Comparison of ENCODE assay signal across 8 cellular contexts in the genomic region with DNA sequence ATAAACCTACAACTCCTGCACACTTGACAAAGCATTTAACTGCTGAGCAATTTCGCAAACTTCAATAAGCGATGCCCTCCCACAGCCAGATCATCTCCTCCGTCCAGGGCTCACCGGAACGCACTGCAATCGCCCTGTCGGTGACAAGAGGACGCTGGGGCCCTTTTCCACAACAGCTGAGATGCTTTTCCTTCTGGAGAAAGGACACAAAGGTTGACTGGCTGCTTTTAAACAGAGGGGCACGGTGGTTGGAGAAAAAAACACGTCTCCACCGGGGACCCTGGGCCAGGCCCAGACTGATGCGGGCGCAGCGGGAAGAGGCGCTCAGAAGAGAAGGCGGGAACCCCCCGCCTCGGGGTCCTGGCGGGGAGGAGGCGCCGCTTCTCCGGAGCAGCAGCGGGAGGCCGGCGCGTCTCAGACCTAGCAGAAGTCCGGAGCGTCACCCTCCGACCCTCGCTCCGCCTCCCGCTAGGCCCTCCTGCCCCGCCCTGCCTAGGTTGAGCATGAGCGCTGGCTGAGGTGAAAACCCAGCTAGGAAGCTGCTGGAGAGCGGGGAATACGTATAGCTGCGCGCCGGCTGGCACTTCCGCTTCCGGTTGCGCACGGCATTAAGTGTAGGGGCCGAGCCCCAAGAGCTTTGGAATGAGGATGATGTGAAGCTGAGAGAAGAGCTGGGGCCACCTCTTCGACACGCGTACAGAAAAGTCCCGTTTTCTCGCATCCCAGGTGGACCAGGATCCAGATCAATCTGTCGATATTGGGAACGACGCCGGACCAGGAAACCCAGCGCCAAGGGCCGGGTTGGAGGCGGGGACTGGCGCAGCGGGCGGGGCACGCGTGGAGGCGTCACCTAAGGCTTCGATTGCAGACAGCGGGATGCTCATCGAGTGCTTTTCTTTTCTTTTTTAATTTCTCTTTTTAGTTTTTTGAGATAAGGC. TPM values are rescaled to one million over a fixed set of nuclear protein-coding genes. Genes with fewer than 3 reads are reported as not detected.
DNase-seq lines count a peak whose midpoint lies in the region; ATAC-seq and TF ChIP-seq lines count a peak whose summit lies in the region.

A gene (minus strand): TSS at position 564 of the 938 bp plus-strand sequence. CDS start 3,788 bp downstream, outside the sequence.

- H3K27ac Mint-ChIP-seq in naive thymus-derived CD8-positive, alpha-beta T cell = peak within 1 kb of the TSS; percentile 91 to 100 (median 99)
- H3K27ac Mint-ChIP-seq in stimulated activated naive B cell treated with anti-CD40 and anti-IgM and Interleukin-4, amounts not matched to agents 10 μg/mL and 1 μg/mL and 100 μg/mL, for 72 hours = peak within 1 kb of the TSS; percentile 99

- no peaks in the 10 kb centered on the region for H4K20me1 ChIP-seq in DOHH2 (ENCODE audit: control insufficient read depth, insufficient read depth, low read depth, low read length)

- peaks cover 14% of the 10 kb centered on the region for H3K79me2 ChIP-seq in DOHH2 (ENCODE audit: control insufficient read depth, low read length)

- peaks cover 1% of the 10 kb centered on the region; the same call in 1 of the 2 replicates for H3K9me3 ChIP-seq in DOHH2 (ENCODE audit: control insufficient read depth, insufficient read depth, low read length)

- H3K27me3 Mint-ChIP-seq in naive thymus-derived CD8-positive, alpha-beta T cell = no peaks in the 10 kb centered on the region
- H3K27me3 Mint-ChIP-seq in stimulated activated naive B cell treated with anti-CD40 and anti-IgM and Interleukin-4, amounts not matched to agents 10 μg/mL and 1 μg/mL and 100 μg/mL, for 72 hours = no peaks in the 10 kb centered on the region

- peak within 1 kb of the TSS; percentile 80 for H3K27ac ChIP-seq in DOHH2 (ENCODE audit: low read depth, low read length)

- peaks cover 10 to 26% (median 25%) of the 10 kb centered on the region in 3 donors for H3K36me3 Mint-ChIP-seq in naive thymus-derived CD8-positive, alpha-beta T cell
- peaks cover 23 to 28% of the 10 kb centered on the region in 2 donors for H3K36me3 Mint-ChIP-seq in stimulated activated naive B cell treated with anti-CD40 and anti-IgM and Interleukin-4, amounts not matched to agents 10 μg/mL and 1 μg/mL and 100 μg/mL, for 72 hours

- no peaks in the 10 kb centered on the region for H3K27me3 ChIP-seq in DOHH2 (ENCODE audit: control insufficient read depth, low read length)

- peaks cover 3% of the 10 kb centered on the region; the same call in 1 of the 2 replicates for H3F3A ChIP-seq in DOHH2 (ENCODE audit: control insufficient read depth, insufficient read depth)

- POLR2A ChIA-PET in naive thymus-derived CD8-positive, alpha-beta T cell (lab: Charles Lee) = interaction anchor here (0.5 to 2.2 kb wide), 19 partner anchors 14 to 483 kb away, joined by 3 to 14 read pairs (median 6); a partner anchor contains a TSS

- H3K4me3 ChIP-seq in DOHH2 (ENCODE audit: low read length) = peak within 1 kb of the TSS; percentile 96
- H3K4me3 ChIP-seq in fibroblast of mammary gland (ENCODE audit: control insufficient read depth, low read depth, low read length) = peak within 1 kb of the TSS; percentile 72

- TF ChIP-seq CTCF in DOHH2 (IDR thresholded peaks at IDR 0.05; ENCODE audit: low read depth, low read length, poor library complexity, severe bottlenecking) = no peak
- no peak for TF ChIP-seq CTCF in fibroblast of mammary gland (conservative IDR thresholded peaks at IDR 0.05; ENCODE audit: control insufficient read depth, insufficient read depth, low read depth, low read length)

- peaks cover 0 to 13% (median 10%) of the 10 kb centered on the region in 9 donors for H3K9me3 Mint-ChIP-seq in naive thymus-derived CD8-positive, alpha-beta T cell
- peaks cover 4 to 6% of the 10 kb centered on the region in 2 donors for H3K9me3 Mint-ChIP-seq in stimulated activated naive B cell treated with anti-CD40 and anti-IgM and Interleukin-4, amounts not matched to agents 10 μg/mL and 1 μg/mL and 100 μg/mL, for 72 hours

- ATAC-seq in GM21825 (IDR thresholded peaks at IDR 0.05; ENCODE audit: unreplicated experiment) = peak; percentile 98
- peak; percentile 95 to 98 for ATAC-seq in naive thymus-derived CD8-positive, alpha-beta T cell
- peak; percentile 98 to 99 for ATAC-seq in stimulated activated naive B cell treated with anti-CD40 and anti-IgM and Interleukin-4, amounts not matched to agents 10 μg/mL and 1 μg/mL and 100 μg/mL, for 72 hours (replicated peaks)

- H3K4me3 Mint-ChIP-seq in naive thymus-derived CD8-positive, alpha-beta T cell = peak within 1 kb of the TSS; percentile 89 to 99 (median 96)
- peak within 1 kb of the TSS; percentile 94 to 96 for H3K4me3 Mint-ChIP-seq in stimulated activated naive B cell treated with anti-CD40 and anti-IgM and Interleukin-4, amounts not matched to agents 10 μg/mL and 1 μg/mL and 100 μg/mL, for 72 hours

- H3K4me1 Mint-ChIP-seq in naive thymus-derived CD8-positive, alpha-beta T cell = peaks cover 2 to 22% (median 10%) of the 10 kb centered on the region in 4 donors
- H3K4me1 Mint-ChIP-seq in stimulated activated naive B cell treated with anti-CD40 and anti-IgM and Interleukin-4, amounts not matched to agents 10 μg/mL and 1 μg/mL and 100 μg/mL, for 72 hours = peaks cover 5 to 6% of the 10 kb centered on the region in 2 donors

- peaks cover 19% of the 10 kb centered on the region for H3K4me1 ChIP-seq in DOHH2 (ENCODE audit: control insufficient read depth, low read length)

- DNase-seq in Kasumi-1 (lab: John Stamatoyannopoulos, UW) (peak; percentile 95 to 96), RPMI7951 (ENCODE audit: low read depth) (peak; percentile 97), fibroblast of mammary gland (ENCODE audit: low read depth) (peak; percentile 95)
- peak; percentile 86 for DNase-seq in activated T-helper 9 cell treated with anti-CD3 and anti-CD28 coated beads, Interleukin-2, amount 50 U/mL, for 16 hours (ENCODE audit: low read depth)
- DNase-seq in naive thymus-derived CD8-positive, alpha-beta T cell = peak; percentile 83 to 96 (median 92)
- DNase-seq in stimulated activated naive B cell treated with anti-CD40 and anti-IgM and Interleukin-4, amounts not matched to agents 10 μg/mL and 1 μg/mL and 100 μg/mL, for 72 hours = peak; percentile 96

- H3K4me2 ChIP-seq in DOHH2 (ENCODE audit: low read length) = peak within 1 kb of the TSS; percentile 97

- no peaks in the 10 kb centered on the region for H3K9me2 ChIP-seq in DOHH2 (replicated peaks; ENCODE audit: control insufficient read depth, low read length)

- H3K36me3 ChIP-seq in DOHH2 (ENCODE audit: control insufficient read depth, low read length) = no peaks in the 10 kb centered on the region; the same call in 1 of the 2 replicates

RNA-seq across cellular contexts. Expression of the gene that starts here (rescaled TPM):
- total RNA-seq in RPMI7951 (2014; rRNA removed; shearing (Covaris generic)) = 12.4 and 12.6 TPM in 2 replicates
- 10 to 100 TPM; 29.5 to 34.0 TPM for total RNA-seq in naive thymus-derived CD8-positive, alpha-beta T cell
- 10 to 100 TPM in 1 of 3 donors, 1 to 10 TPM in 2; 6.0 to 10.6 (median 9.5) TPM for polyA plus RNA-seq in naive thymus-derived CD8-positive, alpha-beta T cell

Comparison
In these comparisons a context has a peak if more than half of its experiments do, and no peak if none do; other contexts are left out.
1. Peak in every context shown above with its lines: DNase-seq, ATAC-seq, H3K4me3 ChIP-seq and H3K27ac ChIP-seq.